ENCODE assay signal across 8 cellular contexts in the genomic region with DNA sequence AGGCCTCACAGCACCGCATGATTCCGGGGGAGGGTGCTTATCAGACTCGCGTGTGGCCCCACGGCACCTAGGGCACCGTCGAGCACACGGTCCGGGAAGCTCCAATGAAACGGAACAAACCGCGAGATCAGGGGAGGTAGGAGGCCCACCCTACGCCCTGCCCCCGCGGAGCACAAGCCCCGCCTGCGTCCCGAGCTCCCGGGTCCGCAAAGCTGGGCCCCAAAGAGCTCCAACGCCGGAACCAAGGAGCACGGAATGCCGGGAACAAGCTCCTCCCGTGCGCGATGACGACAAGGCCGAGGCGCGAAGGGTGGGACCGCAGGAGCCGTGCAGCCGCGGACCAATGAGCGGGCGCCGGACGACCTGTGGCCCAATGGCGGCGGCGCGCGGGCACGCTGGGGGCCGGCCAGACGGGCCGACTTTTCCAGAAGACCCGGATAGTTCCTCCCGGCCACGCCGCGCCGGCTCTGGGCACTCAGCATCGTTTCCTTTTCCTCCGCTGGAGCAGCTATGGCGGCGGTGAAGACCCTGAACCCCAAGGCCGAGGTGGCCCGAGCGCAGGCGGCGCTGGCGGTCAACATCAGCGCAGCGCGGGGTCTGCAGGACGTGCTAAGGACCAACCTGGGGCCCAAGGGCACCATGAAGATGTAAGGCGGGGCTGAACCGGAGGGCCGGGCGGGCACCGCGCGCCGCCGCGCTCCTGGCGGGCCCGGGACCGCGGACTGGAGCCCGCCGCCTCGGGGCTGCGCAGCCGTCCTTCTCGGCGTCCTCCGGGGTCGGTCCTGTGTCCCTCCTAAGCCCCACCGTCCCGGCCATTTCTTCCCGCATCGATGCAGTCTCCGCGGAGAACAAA. TPM values are rescaled to one million over a fixed set of nuclear protein-coding genes. Genes with fewer than 3 reads are reported as not detected.
DNase-seq lines count a peak whose midpoint lies in the region; ATAC-seq, FAIRE-seq and TF ChIP-seq lines count a peak whose summit lies in the region.

A gene with protein sequence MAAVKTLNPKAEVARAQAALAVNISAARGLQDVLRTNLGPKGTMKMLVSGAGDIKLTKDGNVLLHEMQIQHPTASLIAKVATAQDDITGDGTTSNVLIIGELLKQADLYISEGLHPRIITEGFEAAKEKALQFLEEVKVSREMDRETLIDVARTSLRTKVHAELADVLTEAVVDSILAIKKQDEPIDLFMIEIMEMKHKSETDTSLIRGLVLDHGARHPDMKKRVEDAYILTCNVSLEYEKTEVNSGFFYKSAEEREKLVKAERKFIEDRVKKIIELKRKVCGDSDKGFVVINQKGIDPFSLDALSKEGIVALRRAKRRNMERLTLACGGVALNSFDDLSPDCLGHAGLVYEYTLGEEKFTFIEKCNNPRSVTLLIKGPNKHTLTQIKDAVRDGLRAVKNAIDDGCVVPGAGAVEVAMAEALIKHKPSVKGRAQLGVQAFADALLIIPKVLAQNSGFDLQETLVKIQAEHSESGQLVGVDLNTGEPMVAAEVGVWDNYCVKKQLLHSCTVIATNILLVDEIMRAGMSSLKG (plus strand): TSS at position 427 of the 853 bp plus-strand sequence. CDS start 84 bp downstream, at position 511.
Gene PSPH (minus strand): TSS at position 106 of the 853 bp plus-strand sequence. CDS start 30,232 bp downstream, outside the sequence.

- H3K27ac ChIP-seq in adrenal gland = peak within 1 kb of the TSS; percentile 53 to 96 (median 89)
- H3K27ac ChIP-seq in heart right ventricle = peak within 1 kb of the TSS; percentile 77 to 95 (median 91)
- peak within 1 kb of the TSS; percentile 92 for H3K27ac ChIP-seq in upper lobe of right lung

- intact Hi-C loops in adrenal gland (cut with DNase I) (no loop called here), heart right ventricle (cut with DNase I) (loop anchor here in 3 of 10 donors (1.0 to 5.0 kb wide), 3 partner anchors 13 to 89 kb away; partner anchors contain the start of genes CHCHD2 (in 1 of the 3), NIPSNAP2 (in 1 of the 3) and SUMF2 (in 1 of the 3)), posterior vena cava (cut with DNase I) (no loop called here), upper lobe of right lung (cut with DNase I) (no loop called here)

- DNase-seq in GM12892 (ENCODE audit: insufficient read length) = peak; percentile 89
- peak; percentile 99 for DNase-seq in NCI-H146 (lab: John Stamatoyannopoulos, UW)
- peak; percentile 82 to 90 (median 85) for DNase-seq in T-helper 1 cell
- DNase-seq in adrenal gland = peak; percentile 97 to 99 (median 98)
- peak; percentile 98 for DNase-seq in heart right ventricle
- DNase-seq in posterior vena cava (ENCODE audit: low spot score) = peak; percentile 99
- DNase-seq in upper lobe of right lung = peak; percentile 99

- TF ChIP-seq CTCF in adrenal gland (IDR thresholded peaks at IDR 0.05) = no peak
- TF ChIP-seq CTCF in heart right ventricle (IDR thresholded peaks at IDR 0.05) = no peak
- no peak for TF ChIP-seq CTCF in upper lobe of right lung (IDR thresholded peaks at IDR 0.05)

- H3K4me1 ChIP-seq in adrenal gland (replicated peaks in 1 of 2) (peaks cover 12 to 54% of the 10 kb centered on the region in 2 donors), heart right ventricle (peaks cover 6 to 57% (median 28%) of the 10 kb centered on the region in 9 donors), upper lobe of right lung (peaks cover 28% of the 10 kb centered on the region)

- H3K36me3 ChIP-seq in adrenal gland (replicated peaks in 1 of 2) = peaks cover 0 to 41% of the 10 kb centered on the region in 2 donors
- peaks cover 0 to 41% (median 36%) of the 10 kb centered on the region in 9 donors for H3K36me3 ChIP-seq in heart right ventricle
- peaks cover 39% of the 10 kb centered on the region for H3K36me3 ChIP-seq in upper lobe of right lung

- no peaks in the 10 kb centered on the region for H3K27me3 ChIP-seq in adrenal gland
- no peaks in the 10 kb centered on the region for H3K27me3 ChIP-seq in heart right ventricle
- H3K27me3 ChIP-seq in upper lobe of right lung = no peaks in the 10 kb centered on the region

- H3K9me3 ChIP-seq in adrenal gland (replicated peaks in 1 of 3) = no peaks in the 10 kb centered on the region
- H3K9me3 ChIP-seq in heart right ventricle = no peaks in the 10 kb centered on the region
- H3K9me3 ChIP-seq in upper lobe of right lung = no peaks in the 10 kb centered on the region

- ATAC-seq in HG02852 (IDR thresholded peaks at IDR 0.05; ENCODE audit: unreplicated experiment) (peak; percentile 94), heart right ventricle (peak; percentile 99 to 100 (median 99)), upper lobe of right lung (peak; percentile 99)

- H3K4me3 ChIP-seq in adrenal gland (peak within 1 kb of the TSS; percentile 23 to 95 (median 79)), heart right ventricle (peak within 1 kb of the TSS; percentile 63 to 98 (median 82)), upper lobe of right lung (peak within 1 kb of the TSS; percentile 69)

- 0 to 2% (median 0%) methylated on average over 2 to 97 of the region's 97 CpGs for WGBS in adrenal gland, 4 donors
- WGBS in heart right ventricle, 2 donors = 0% methylated on average over 77 to 97 of the region's 97 CpGs

- FAIRE-seq in GM12892 (lab: Jason Lieb, UNC) = peak; percentile 94

- TF ChIP-seq POLR2A in GM12892 (IDR thresholded peaks at IDR 0.05; ENCODE audit: low read depth, low read length) (peak; percentile 93), adrenal gland (IDR thresholded peaks at IDR 0.05) (peak; percentile 80 to 94)

RNA-seq across cellular contexts. Expression of the first gene that starts in this region (rescaled TPM):
- 239 TPM for polyA plus RNA-seq in GM12892 (2012; ENCODE audit: missing spikeins)
- total RNA-seq in adrenal gland (100 to 1,000 TPM in 2 of 8 donors, 10 to 100 TPM in 6; 51.6 to 128 (median 85.3) TPM), heart right ventricle (10 to 100 TPM; 53.5 to 74.8 (median 66.2) TPM), posterior vena cava (10 to 100 TPM; 75.9 to 87.9 TPM), upper lobe of right lung (76.2 TPM)
- polyA plus RNA-seq in adrenal gland (100 to 1,000 TPM; 142 to 240 (median 163) TPM), heart right ventricle (100 to 1,000 TPM in 1 of 2 donors, 10 to 100 TPM in 1; 79.9 to 155 TPM)

RNA-seq across cellular contexts. Expression of gene PSPH, which starts in this region (rescaled TPM):
- 16.2 TPM for polyA plus RNA-seq in GM12892 (2012; ENCODE audit: missing spikeins)
- total RNA-seq in adrenal gland (10 to 100 TPM; 10.4 to 68.7 (median 27.3) TPM), heart right ventricle (10 to 100 TPM in 4 of 10 donors, 1 to 10 TPM in 6; 7.5 to 14.7 (median 9.8) TPM), posterior vena cava (1 to 10 TPM; 5.0 to 6.6 TPM), upper lobe of right lung (10.1 TPM)
- polyA plus RNA-seq in adrenal gland (10 to 100 TPM in 2 of 3 donors, 1 to 10 TPM in 1; 2.8 to 13.7 (median 11.1) TPM), heart right ventricle (1 to 10 TPM; 5.1 TPM)

Comparison
In these comparisons a context has a peak if more than half of its experiments do, and no peak if none do; other contexts are left out.
1. Peak in every context shown above with its lines: DNase-seq, ATAC-seq, H3K4me3 ChIP-seq and H3K27ac ChIP-seq.